15 cellular contexts compared by ENCODE assay signal in the genomic region with DNA sequence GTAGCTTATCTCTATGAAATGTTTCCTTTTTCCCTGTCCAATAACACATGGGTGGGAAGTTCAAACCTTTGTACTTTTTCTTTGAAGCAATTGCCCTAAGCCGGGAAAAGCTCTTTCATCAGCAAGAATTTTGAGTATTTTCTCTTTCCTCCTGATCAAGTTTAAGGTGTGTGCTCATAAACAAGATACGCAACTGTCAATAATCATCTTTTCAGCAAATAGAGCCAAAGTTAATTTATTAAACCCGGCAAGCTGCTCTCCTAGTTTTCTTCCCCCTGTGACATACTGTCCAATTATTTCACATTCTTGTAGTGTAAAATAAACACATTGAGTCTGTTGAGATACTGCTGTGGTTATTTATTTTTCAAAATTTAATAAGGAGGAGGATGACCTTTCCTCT.
DNase-seq lines count a peak whose midpoint lies in the region; ATAC-seq, FAIRE-seq and TF ChIP-seq lines count a peak whose summit lies in the region.
"Had no signal": no experiment of that assay in that cellular context is flagged by ENCODE, and none has a peak within 500 bp of the region (broad histone marks: within the 10 kb centered on the region; RNA-seq: fewer than 3 reads in every experiment).

No MANE protein-coding gene starts in this region.

- no peak overlapping the region for H3K18ac ChIP-seq in mesenchymal stem cell (ENCODE audit: low read depth in 1 of 2, low read length in 2 of 2)

- H3K4me1 ChIP-seq in OCI-LY1 (ENCODE audit: insufficient read depth, low read length, severe bottlenecking): peaks cover 23% of the 10 kb centered on the region
- no peaks in the 10 kb centered on the region for H3K4me1 ChIP-seq in smooth muscle cell (ENCODE audit: low read depth)
- H3K4me1 ChIP-seq in mesenchymal stem cell (ENCODE audit: control insufficient read depth, insufficient read depth, low read depth, low read length): no peaks in the 10 kb centered on the region

- H3K79me1 ChIP-seq in mesenchymal stem cell (replicated peaks; ENCODE audit: low read length, poor library complexity, severe bottlenecking): no peaks in the 10 kb centered on the region

- no peak overlapping the region for H4K8ac ChIP-seq in mesenchymal stem cell (ENCODE audit: low read length)

- intact Hi-C loops in left colon (cut with DNase I, micrococcal nuclease): no loop called here

- H2AFZ ChIP-seq in OCI-LY1 (ENCODE audit: low read length): peak overlapping the region; percentile 96; the same call in 1 of the 2 replicates
- no peak overlapping the region for H2AFZ ChIP-seq in smooth muscle cell (ENCODE audit: low read depth)
- no peak overlapping the region for H2AFZ ChIP-seq in mesenchymal stem cell (ENCODE audit: low read depth, low read length)

- no peak overlapping the region for H2AK5ac ChIP-seq in mesenchymal stem cell (ENCODE audit: low read length, severe bottlenecking)

- no peaks in the 10 kb centered on the region for H3K36me3 ChIP-seq in OCI-LY1 (ENCODE audit: insufficient read depth, low read length)
- H3K36me3 ChIP-seq in smooth muscle cell (ENCODE audit: low read depth): no peaks in the 10 kb centered on the region
- no peaks in the 10 kb centered on the region for H3K36me3 ChIP-seq in mesenchymal stem cell (ENCODE audit: control insufficient read depth in 1 of 2, insufficient read depth in 2 of 2, low read depth in 1 of 2, low read length in 2 of 2)

- H4K91ac ChIP-seq in mesenchymal stem cell (ENCODE audit: low read length): no peak overlapping the region

- H3K14ac ChIP-seq in mesenchymal stem cell (ENCODE audit: low read length in 2 of 2): no peak overlapping the region

- H3K4ac ChIP-seq in mesenchymal stem cell (ENCODE audit: low read depth in 1 of 2, low read length in 2 of 2): no peak overlapping the region

- H3K27me3 ChIP-seq in OCI-LY1 (ENCODE audit: insufficient read depth, low read length) (no peaks in the 10 kb centered on the region), smooth muscle cell (ENCODE audit: low read depth) (no peaks in the 10 kb centered on the region), mesenchymal stem cell (ENCODE audit: control insufficient read depth in 1 of 2, insufficient read depth in 1 of 2, low read length in 2 of 2) (no peaks in the 10 kb centered on the region)

- no peak for ATAC-seq in GM19324 (IDR thresholded peaks at IDR 0.05; ENCODE audit: low FRiP score, unreplicated experiment)
- no peak for ATAC-seq in left colon
- ATAC-seq: Right ventricle myocardium inferior, T-cell had no signal

- no peaks in the 10 kb centered on the region for H3K9me2 ChIP-seq in OCI-LY1 (ENCODE audit: low read depth, low read length)

- H3K79me2 ChIP-seq in OCI-LY1 (ENCODE audit: insufficient read depth, low read length) (no peaks in the 10 kb centered on the region), smooth muscle cell (ENCODE audit: low read depth) (no peaks in the 10 kb centered on the region)

- H3K27ac ChIP-seq in OCI-LY1 (ENCODE audit: low read depth, low read length, poor library complexity, severe bottlenecking) (no peak overlapping the region), smooth muscle cell (ENCODE audit: low read depth) (peak overlapping the region; percentile 83), mesenchymal stem cell (ENCODE audit: low read length, poor library complexity, severe bottlenecking) (no peak overlapping the region)
- H3K27ac ChIP-seq: SK-N-MC had no signal

- H2BK120ac ChIP-seq in mesenchymal stem cell (ENCODE audit: low read depth, low read length): no peak overlapping the region

- H3K4me3 ChIP-seq in OCI-LY1 (ENCODE audit: low read depth, low read length, poor library complexity, severe bottlenecking) (no peak overlapping the region), smooth muscle cell (no peak overlapping the region), mesenchymal stem cell (ENCODE audit: insufficient read depth in 1 of 2, low read depth in 1 of 2, low read length in 2 of 2) (no peak overlapping the region)
- H3K4me3 ChIP-seq: SK-N-MC had no signal

- DNase-seq in GM19239 (ENCODE audit: insufficient read length, low spot score) (no peak), dermis blood vessel endothelial cell (peak; percentile 19), smooth muscle cell (lab: John Stamatoyannopoulos, UW; ENCODE audit: unreplicated experiment) (no peak), left colon (no peak), mesenchymal stem cell (no peak)
- DNase-seq: Kasumi-1; NCI-H2029; NCI-H2171; NCI-H446; NK-92 treated with Interleukin-12 subunit alpha and Interleukin-12 subunit beta, amount 100 ng/mL, for 24 hours; T-cell had no signal

- H3K4me2 ChIP-seq in OCI-LY1 (ENCODE audit: low read length) (no peak overlapping the region), smooth muscle cell (no peak overlapping the region), mesenchymal stem cell (ENCODE audit: low read length, poor library complexity, severe bottlenecking) (no peak overlapping the region)

- TF ChIP-seq CTCF in OCI-LY1 (IDR thresholded peaks at IDR 0.05; ENCODE audit: low read length): no peak
- TF ChIP-seq CTCF in smooth muscle cell (IDR thresholded peaks at IDR 0.05; ENCODE audit: borderline replicate concordance, insufficient read depth, poor library complexity, severe bottlenecking): no peak

- H3K9ac ChIP-seq in OCI-LY1 (ENCODE audit: low read length) (no peak overlapping the region), smooth muscle cell (ENCODE audit: low read depth) (no peak overlapping the region), mesenchymal stem cell (ENCODE audit: low read length) (no peak overlapping the region)

- FAIRE-seq in GM19239 (lab: Jason Lieb, UNC): peak; percentile 39

- H2BK5ac ChIP-seq in mesenchymal stem cell (ENCODE audit: low read depth, low read length, poor library complexity, severe bottlenecking): no peak overlapping the region

- H3K9me3 ChIP-seq in OCI-LY1 (ENCODE audit: low read length): no peaks in the 10 kb centered on the region
- no peaks in the 10 kb centered on the region for H3K9me3 ChIP-seq in smooth muscle cell (replicated peaks; ENCODE audit: low read depth)
- no peaks in the 10 kb centered on the region for H3K9me3 ChIP-seq in mesenchymal stem cell (ENCODE audit: control insufficient read depth, low read length)

- H2BK15ac ChIP-seq in mesenchymal stem cell (ENCODE audit: low read depth, poor library complexity, severe bottlenecking): no peak overlapping the region

- 88% methylated on average over 3 of the region's 3 CpGs for WGBS in smooth muscle cell (ENCODE audit: low lambda C conversion rate)
- WGBS in mesenchymal stem cell: 97% methylated on average over 2 of the region's 3 CpGs

- H3F3A ChIP-seq in OCI-LY1 (ENCODE audit: insufficient read depth, low read length) (no peaks in the 10 kb centered on the region), smooth muscle cell (ENCODE audit: low read depth) (no peaks in the 10 kb centered on the region)

- H3K23ac ChIP-seq in mesenchymal stem cell (ENCODE audit: low read length in 2 of 2): no peak overlapping the region

- H4K20me1 ChIP-seq in OCI-LY1 (ENCODE audit: insufficient read depth, low read length) (no peaks in the 10 kb centered on the region), smooth muscle cell (ENCODE audit: low read depth) (no peaks in the 10 kb centered on the region)

- no peak overlapping the region for H2BK12ac ChIP-seq in mesenchymal stem cell (ENCODE audit: low read length in 2 of 2)
